ENCODE assay signal across 11 cellular contexts in genomic region chr6:32886674-32887383, GRCh38. TPM values are rescaled to one million over a fixed set of nuclear protein-coding genes. Genes with fewer than 3 reads are reported as not detected.
DNase-seq lines count a peak whose midpoint lies in the region; ATAC-seq and TF ChIP-seq lines count a peak whose summit lies in the region.
"Had no signal": no experiment of that assay in that cellular context is flagged by ENCODE, and none has a peak within 500 bp of the region (broad histone marks: within the 10 kb centered on the region; RNA-seq: fewer than 3 reads in every experiment).

No MANE protein-coding gene starts in this region.

- H3K4me1 ChIP-seq in HCT116 (ENCODE audit: control insufficient read depth in 1 of 2, insufficient read depth in 2 of 2, low read length in 2 of 2) (peaks cover 0 to 7% of the 10 kb centered on the region in 2 experiments; a peak in 2 of 4 replicates), SK-N-SH (ENCODE audit: control insufficient read depth in 1 of 2, insufficient read depth in 2 of 2, low read depth in 1 of 2, low read length in 1 of 2) (peaks cover 0 to 8% of the 10 kb centered on the region in 2 experiments; a peak in 1 of 4 replicates), testis (peaks cover 9% of the 10 kb centered on the region)

- TF ChIP-seq RAD21 in HCT116 (IDR thresholded peaks at IDR 0.05; ENCODE audit: low read depth) (no peak), SK-N-SH (IDR thresholded peaks at IDR 0.05; ENCODE audit: low read length) (no peak)

- H3K4me2 ChIP-seq in HCT116 (ENCODE audit: low read length) = peak overlapping the region; percentile 19; the same call in 1 of the 2 replicates
- H3K4me2 ChIP-seq in SK-N-SH = no peak overlapping the region

- no peaks in the 10 kb centered on the region for H3K36me3 ChIP-seq in HCT116 (ENCODE audit: control insufficient read depth in 1 of 2, insufficient read depth in 2 of 2, low read length in 2 of 2)
- no peaks in the 10 kb centered on the region for H3K36me3 ChIP-seq in SK-N-SH (replicated peaks in 1 of 2; ENCODE audit: control insufficient read depth in 1 of 2, insufficient read depth in 2 of 2, low read length in 1 of 2)
- H3K36me3 ChIP-seq in testis (ENCODE audit: low read depth, missing control alignments) = no peaks in the 10 kb centered on the region
- H3K36me3 ChIP-seq: ascending aorta had no signal

- H3K9me3 ChIP-seq in HCT116 (ENCODE audit: control insufficient read depth in 1 of 2, insufficient read depth in 1 of 2, low read depth in 1 of 2, low read length in 2 of 2) (no peaks in the 10 kb centered on the region), SK-N-SH (no peaks in the 10 kb centered on the region), testis (no peaks in the 10 kb centered on the region)
- H3K9me3 ChIP-seq: ascending aorta had no signal

- CTCF ChIA-PET in HCT116 (lab: Charles Lee) = interaction anchor here (0.9 to 2.1 kb wide), 8 partner anchors 47 to 100 kb away, joined by 3 to 39 read pairs (median 4); partner anchors contain the start of genes HLA-DMA and TAP2
- CTCF ChIA-PET in SK-N-SH (lab: Yijun Ruan, JAX) = interaction anchor here (1.0 to 2.7 kb wide), 25 partner anchors 9 to 128 kb away, joined by 3 to 65 read pairs (median 7); partner anchors contain the start of genes BRD2, HLA-DMA, PSMB9 and TAP1

- RAD21 ChIA-PET in HCT116 (lab: Charles Lee; ENCODE audit: low non-redundant PET in 1 of 2, low total read pairs in 2 of 2, uncharacterized antibody in 2 of 2, unreplicated experiment in 2 of 2) = interaction anchor here (1.0 to 1.7 kb wide), 3 partner anchors 47 to 98 kb away, joined by 3 to 8 read pairs (median 4); no protein-coding TSS in a partner anchor

- H3K4me3 ChIP-seq in HCT116 (replicated peaks in 1 of 2; ENCODE audit: low read depth in 1 of 2, low read length in 2 of 2) = no peak overlapping the region
- H3K4me3 ChIP-seq in SK-N-SH (ENCODE audit: low read depth in 2 of 2, low read length in 1 of 2) = no peak overlapping the region
- no peak overlapping the region for H3K4me3 ChIP-seq in testis
- H3K4me3 ChIP-seq: ascending aorta had no signal

- H3K9ac ChIP-seq in HCT116 (ENCODE audit: low read length) = no peak overlapping the region
- no peak overlapping the region for H3K9ac ChIP-seq in SK-N-SH

- no peaks in the 10 kb centered on the region for H3K79me2 ChIP-seq in HCT116 (ENCODE audit: insufficient read depth, low read length)
- H3K79me2 ChIP-seq in SK-N-SH (ENCODE audit: insufficient read depth) = no peaks in the 10 kb centered on the region

- H3F3A ChIP-seq in SK-N-SH (replicated peaks; ENCODE audit: insufficient read depth) = peaks cover 14% of the 10 kb centered on the region

- intact Hi-C loops in HCT116 (cut with micrococcal nuclease) = loop anchor here (5.0 kb wide), 2 partner anchors 45 to 80 kb away; partner anchors contain the start of gene BRD2
- intact Hi-C loops in testis (cut with DNase I; ENCODE audit: low total_unique reads) = loop anchor here (10.0 kb wide), 1 partner anchor 98 kb away; no protein-coding TSS in a partner anchor

- POLR2A ChIA-PET in HCT116 (lab: Charles Lee) = interaction anchor here (1.4 to 1.6 kb wide), 2 partner anchors 84 to 98 kb away, joined by 6 to 19 read pairs; no protein-coding TSS in a partner anchor
- POLR2A ChIA-PET in SK-N-SH (lab: Yijun Ruan, JAX) = interaction anchor here (0.7 kb wide), 1 partner anchor 85 kb away, joined by 4 read pairs; no protein-coding TSS in a partner anchor

- no peak overlapping the region for H3K27ac ChIP-seq in HCT116 (ENCODE audit: low read depth, low read length)
- no peak overlapping the region for H3K27ac ChIP-seq in SK-N-SH (ENCODE audit: low read depth in 2 of 2, low read length in 1 of 2)
- peak overlapping the region in 1 of 2 donors; percentile 23 for H3K27ac ChIP-seq in testis
- H3K27ac ChIP-seq: ascending aorta had no signal

- DNase-seq in HCT116 (ENCODE audit: low read depth, low spot score) = no peak
- DNase-seq in SK-N-SH = no peak
- peak; percentile 55 for DNase-seq in hepatic stellate cell (ENCODE audit: low spot score)
- DNase-seq in testis = peak; percentile 52
- DNase-seq in NCI-H345 treated with DMSO at 0.1 percent for 48 hours (lab: John Stamatoyannopoulos, UW; ENCODE audit: unreplicated experiment) = no peak
- no peak for DNase-seq in NCI-H526 treated with DMSO at 0.1 percent for 48 hours (lab: John Stamatoyannopoulos, UW)
- DNase-seq: activated CD4-positive, alpha-beta T cell treated with anti-CD3 and anti-CD28 coated beads, Interleukin-2, amount 50 U/mL, for 48 hours; occipital lobe; SHP77 treated with DMSO at 0.1 percent for 48 hours had no signal

- ATAC-seq in HCT116 (no peak), GM19455 (IDR thresholded peaks at IDR 0.05; ENCODE audit: unreplicated experiment) (no peak)

- no peak for TF ChIP-seq POLR2A in HCT116 (IDR thresholded peaks at IDR 0.05; ENCODE audit: borderline replicate concordance, extremely low read depth, insufficient read depth, insufficient read length)
- TF ChIP-seq POLR2A in testis (IDR thresholded peaks at IDR 0.05) = no peak

- WGBS in SK-N-SH (ENCODE audit: low lambda C conversion rate) = 45% methylated on average over 3 of the region's 3 CpGs
- 25 to 36% methylated on average over 3 of the region's 3 CpGs for WGBS in testis, 2 donors

- no peak for TF ChIP-seq EP300 in SK-N-SH (IDR thresholded peaks at IDR 0.05; ENCODE audit: borderline replicate concordance in 1 of 2, low read depth in 1 of 2, low read length in 1 of 2)

- H3K27me3 ChIP-seq in HCT116 (ENCODE audit: insufficient read depth, low read length) (no peaks in the 10 kb centered on the region), SK-N-SH (ENCODE audit: insufficient read depth) (peaks cover 4% of the 10 kb centered on the region; the same call in 1 of the 2 replicates), testis (no peaks in the 10 kb centered on the region)
- H3K27me3 ChIP-seq: ascending aorta had no signal

- TF ChIP-seq CTCF in HCT116 (IDR thresholded peaks at IDR 0.05 in 2 of 3, conservative IDR thresholded peaks at IDR 0.05 in 1 of 3; ENCODE audit: borderline replicate concordance in 1 of 3, insufficient read depth in 1 of 3, low read depth in 2 of 3, low read length in 2 of 3) = no peak
- TF ChIP-seq CTCF in SK-N-SH (IDR thresholded peaks at IDR 0.05) = no peak
- no peak for TF ChIP-seq CTCF in testis (IDR thresholded peaks at IDR 0.05)

- no TSS peak for BruUV-seq in HCT116 (replicated peaks; lab: Mats Ljungman, UMichigan)

- no peaks in the 10 kb centered on the region for H3K9me2 ChIP-seq in HCT116 (ENCODE audit: insufficient read depth)
- no peaks in the 10 kb centered on the region for H3K9me2 ChIP-seq in SK-N-SH

- H2AFZ ChIP-seq in HCT116 (ENCODE audit: low read depth, low read length, poor library complexity, severe bottlenecking) (no peak overlapping the region), SK-N-SH (ENCODE audit: low read depth) (no peak overlapping the region)

- no peaks in the 10 kb centered on the region for H4K20me1 ChIP-seq in HCT116 (ENCODE audit: insufficient read depth)
- no peaks in the 10 kb centered on the region for H4K20me1 ChIP-seq in SK-N-SH (ENCODE audit: insufficient read depth)

TF ChIP-seq in HCT116, 20 proteins besides CTCF, POLR2A, EP300 and RAD21 (continues in another document):
- no peak for TF ChIP-seq SRF (IDR thresholded peaks at IDR 0.05; ENCODE audit: low read depth)
- TF ChIP-seq ZNF274 (IDR thresholded peaks at IDR 0.05; ENCODE audit: low read depth, low read length) = no peak
- no peak for TF ChIP-seq CEBPB (IDR thresholded peaks at IDR 0.05; ENCODE audit: low read depth)
- TF ChIP-seq ELF1 (IDR thresholded peaks at IDR 0.05; ENCODE audit: borderline replicate concordance, low read depth) = no peak
- TF ChIP-seq JUND (IDR thresholded peaks at IDR 0.05) = no peak

TF ChIP-seq in SK-N-SH, 30 proteins besides CTCF, POLR2A, EP300 and RAD21 (continues in another document):
- TF ChIP-seq NFIC (IDR thresholded peaks at IDR 0.05; ENCODE audit: borderline replicate concordance) (peak; percentile 53), TEAD4 (IDR thresholded peaks at IDR 0.05; ENCODE audit: borderline replicate concordance, insufficient read depth) (peak; percentile 20; the same call in 1 of the 2 replicates)

RNA-seq across cellular contexts. Expression of gene PSMB9, which starts 32.8 kb away (rescaled TPM):
- 8.1 TPM for total RNA-seq in HCT116 (2021; ENCODE audit: unreplicated experiment)
- polyA plus RNA-seq in HCT116 (2012) = 11.0 and 12.5 TPM in 2 replicates
- 52.4 and 83.7 TPM in 2 replicates for polyA plus RNA-seq in SK-N-SH (2012; rRNA removed)
- polyA plus RNA-seq in SK-N-SH (2012; cell fraction: cytosol; rRNA removed) = 51.2 and 54.6 TPM in 2 replicates
- polyA plus RNA-seq in SK-N-SH (2012; cell fraction: nucleus; rRNA removed) = 25.2 and 32.3 TPM in 2 replicates
- 1 to 10 TPM; 6.2 to 7.9 TPM for total RNA-seq in testis
- polyA plus RNA-seq in testis (ENCODE audit: insufficient read depth, low read depth, low replicate concordance) = 29.7 TPM

RNA-seq across cellular contexts. Expression of gene TAP1, which starts 33.3 kb away (rescaled TPM):
- total RNA-seq in HCT116 (2021; ENCODE audit: unreplicated experiment) = 32.2 TPM
- 49.6 and 50.8 TPM in 2 replicates for polyA plus RNA-seq in HCT116 (2012)
- 31.1 and 35.7 TPM in 2 replicates for polyA plus RNA-seq in SK-N-SH (2012; rRNA removed)
- polyA plus RNA-seq in SK-N-SH (2012; cell fraction: cytosol; rRNA removed) = 21.3 and 29.1 TPM in 2 replicates
- 34.6 and 35.9 TPM in 2 replicates for polyA plus RNA-seq in SK-N-SH (2012; cell fraction: nucleus; rRNA removed)
- 10 to 100 TPM; 45.6 to 57.4 TPM for total RNA-seq in testis
- polyA plus RNA-seq in testis (ENCODE audit: insufficient read depth, low read depth, low replicate concordance) = 58.8 TPM

RNA-seq across cellular contexts. Expression of gene PSMB8, which starts 43.0 kb away (rescaled TPM):
- total RNA-seq in HCT116 (2021; ENCODE audit: unreplicated experiment) (0.96 TPM), testis (10 to 100 TPM in 1 of 2 donors, 1 to 10 TPM in 1; 4.6 to 11.2 TPM)
- polyA plus RNA-seq in HCT116 (2012) = 1.1 and 1.4 TPM in 2 replicates
- polyA plus RNA-seq in SK-N-SH (2012; rRNA removed) (52.8 and 55.7 TPM in 2 replicates), testis (ENCODE audit: insufficient read depth, low read depth, low replicate concordance) (35.7 TPM)
- 46.3 and 55.0 TPM in 2 replicates for polyA plus RNA-seq in SK-N-SH (2012; cell fraction: cytosol; rRNA removed)
- 36.6 and 41.1 TPM in 2 replicates for polyA plus RNA-seq in SK-N-SH (2012; cell fraction: nucleus; rRNA removed)

RNA-seq across cellular contexts. Expression of gene TAP2, which starts 48.3 kb away (rescaled TPM):
- total RNA-seq in HCT116 (2021; ENCODE audit: unreplicated experiment) (59.9 TPM), testis (10 to 100 TPM in 1 of 2 donors, 1 to 10 TPM in 1; 6.3 to 10.2 TPM)
- 43.9 and 67.4 TPM in 2 replicates for polyA plus RNA-seq in HCT116 (2012)
- polyA plus RNA-seq in SK-N-SH (2012; rRNA removed) (14.0 and 19.9 TPM in 2 replicates), testis (ENCODE audit: insufficient read depth, low read depth, low replicate concordance) (9.1 TPM)
- 10.9 and 11.2 TPM in 2 replicates for polyA plus RNA-seq in SK-N-SH (2012; cell fraction: cytosol; rRNA removed)
- 48.4 and 53.9 TPM in 2 replicates for polyA plus RNA-seq in SK-N-SH (2012; cell fraction: nucleus; rRNA removed)

RNA-seq across cellular contexts. Expression of gene HLA-DMB, which starts 54.0 kb away (rescaled TPM):
- total RNA-seq in HCT116 (2021; ENCODE audit: unreplicated experiment) = 3.3 TPM
- 1.7 and 2.3 TPM in 2 replicates for polyA plus RNA-seq in HCT116 (2012)
- 0.10 TPM in 1 of 2 replicates, not detected in the other for polyA plus RNA-seq in SK-N-SH (2012; rRNA removed)
- polyA plus RNA-seq in SK-N-SH (2012; cell fraction: cytosol; rRNA removed) = 0.03 TPM in 1 of 2 replicates, not detected in the other
- polyA plus RNA-seq in SK-N-SH (2012; cell fraction: nucleus; rRNA removed) = 0.05 and 0.06 TPM in 2 replicates
- total RNA-seq in testis = 1 to 10 TPM; 4.9 to 6.0 TPM
- polyA plus RNA-seq in testis (ENCODE audit: insufficient read depth, low read depth, low replicate concordance) = 46.1 TPM

Comparison
In these comparisons a context has a peak if more than half of its experiments do, and no peak if none do; other contexts are left out.
1. DNase-seq: peak in hepatic stellate cell (single experiment) and testis (single experiment); none in HCT116 (single experiment), SK-N-SH (single experiment), NCI-H345 treated with DMSO at 0.1 percent for 48 hours (single experiment) and NCI-H526 treated with DMSO at 0.1 percent for 48 hours (single experiment).